Comparison of ENCODE assay signal across 19 cellular contexts in genomic region chr5:137828192-137828591, GRCh38. TPM values are rescaled to one million over a fixed set of nuclear protein-coding genes. Genes with fewer than 3 reads are reported as not detected.
DNase-seq lines count a peak whose midpoint lies in the region; ATAC-seq, FAIRE-seq and TF ChIP-seq lines count a peak whose summit lies in the region.
"Had no signal": no experiment of that assay in that cellular context is flagged by ENCODE, and none has a peak within 500 bp of the region (broad histone marks: within the 10 kb centered on the region; RNA-seq: fewer than 3 reads in every experiment).

No MANE protein-coding gene starts in this region.

- no peak for TF ChIP-seq EP300 in esophagus muscularis mucosa (IDR thresholded peaks at IDR 0.05)

- H3K9me3 ChIP-seq in esophagus muscularis mucosa (peaks cover 0 to 9% (median 0%) of the 10 kb centered on the region in 4 donors), psoas muscle (peaks cover 6% of the 10 kb centered on the region), body of pancreas (no peaks in the 10 kb centered on the region)
- H3K9me3 ChIP-seq: Caco-2 had no signal

- H3K27ac ChIP-seq in esophagus muscularis mucosa (replicated peaks in 1 of 4) (peak overlapping the region in 3 of 4 donors; percentile 0 to 13 (median 11)), psoas muscle (peak overlapping the region; percentile 94), body of pancreas (no peak overlapping the region)

- peaks cover 8 to 44% (median 32%) of the 10 kb centered on the region in 4 donors for H3K4me1 ChIP-seq in esophagus muscularis mucosa
- H3K4me1 ChIP-seq in psoas muscle: peaks cover 32% of the 10 kb centered on the region
- H3K4me1 ChIP-seq in body of pancreas: no peaks in the 10 kb centered on the region

- DNase-seq in esophagus muscularis mucosa (ENCODE audit: extremely low spot score) (no peak), left ventricle myocardium superior (no peak), psoas muscle (peak in 1 of 2 donors; percentile 60), HTR-8/SVneo (ENCODE audit: insufficient read length, low spot score) (no peak), body of pancreas (no peak), kidney glomerular epithelial cell (lab: John Stamatoyannopoulos, UW) (no peak), GM12891 (ENCODE audit: insufficient read length, low spot score) (no peak)
- DNase-seq: Caco-2; DMS153; H9; Kasumi-1; MV-4-11; NCI-H1417; NCI-H1930; NCI-H446; NK-92 treated with Interleukin-12 subunit alpha and Interleukin-12 subunit beta, amount 100 ng/mL, for 24 hours; SIG-M5 had no signal

- H3K4me3 ChIP-seq in esophagus muscularis mucosa (no peak overlapping the region), psoas muscle (peak overlapping the region; percentile 37), body of pancreas (no peak overlapping the region)

- TF ChIP-seq POLR2A in esophagus muscularis mucosa (IDR thresholded peaks at IDR 0.05; ENCODE audit: low read depth) (no peak), body of pancreas (IDR thresholded peaks at IDR 0.05) (no peak), GM12891 (IDR thresholded peaks at IDR 0.05; ENCODE audit: low read depth, low read length) (no peak)

- H3K27me3 ChIP-seq in esophagus muscularis mucosa (no peaks in the 10 kb centered on the region), psoas muscle (ENCODE audit: insufficient read depth in 3 of 3, low read length in 2 of 3) (no peaks in the 10 kb centered on the region), body of pancreas (no peaks in the 10 kb centered on the region)

- intact Hi-C loops in esophagus muscularis mucosa (cut with DNase I): no loop called here
- intact Hi-C loops in left ventricle myocardium superior (cut with micrococcal nuclease): no loop called here
- intact Hi-C loops in psoas muscle (cut with DNase I): loop anchor here (2.0 to 10.0 kb wide), 3 partner anchors 43 to 203 kb away; partner anchors contain the start of gene HNRNPA0 (in 1 of the 2)
- intact Hi-C loops in body of pancreas (cut with DNase I): no loop called here

- peak; percentile 86 for ATAC-seq in left ventricle myocardium superior
- peak; percentile 93 to 95 (median 95) for ATAC-seq in psoas muscle
- no peak for ATAC-seq in body of pancreas

- TF ChIP-seq CTCF in esophagus muscularis mucosa (IDR thresholded peaks at IDR 0.05): no peak
- no peak for TF ChIP-seq CTCF in psoas muscle (IDR thresholded peaks at IDR 0.05)
- no peak for TF ChIP-seq CTCF in body of pancreas (IDR thresholded peaks at IDR 0.05)

- H3K36me3 ChIP-seq in esophagus muscularis mucosa (no peaks in the 10 kb centered on the region), psoas muscle (ENCODE audit: insufficient read depth in 1 of 2, low read depth in 1 of 2) (no peaks in the 10 kb centered on the region), body of pancreas (replicated peaks in 1 of 2; ENCODE audit: insufficient read depth in 1 of 2, low read depth in 2 of 2) (no peaks in the 10 kb centered on the region)

- FAIRE-seq in HTR-8/SVneo (lab: Jason Lieb, UNC) (no peak), GM12891 (lab: Jason Lieb, UNC) (no peak)

- whole genome bisulfite sequencing in esophagus muscularis mucosa: 71% methylated on average over 3 of the region's 3 CpGs
- 22 to 39% (median 32%) methylated on average over 3 of the region's 3 CpGs for WGBS in psoas muscle, 3 donors
- 83 to 94% methylated on average over 3 of the region's 3 CpGs for WGBS in body of pancreas, 2 donors

TF ChIP-seq in GM12891, 5 proteins besides CTCF, POLR2A, EP300 and RAD21:
- no peak for TF ChIP-seq POLR2AphosphoS5 (IDR thresholded peaks at IDR 0.05; ENCODE audit: low read depth, low read length)
- no peak for TF ChIP-seq POU2F2 (IDR thresholded peaks at IDR 0.05; ENCODE audit: low read depth, low read length)
- no peak for TF ChIP-seq SPI1 (IDR thresholded peaks at IDR 0.05; ENCODE audit: low read depth, low read length)
- no peak for TF ChIP-seq PAX5 (IDR thresholded peaks at IDR 0.05; ENCODE audit: insufficient read depth, low read length, severe bottlenecking)
- no peak for TF ChIP-seq TAF1 (IDR thresholded peaks at IDR 0.05; ENCODE audit: low read depth, low read length)

RNA-seq across cellular contexts. Expression of gene MYOT, which starts 39.5 kb away (rescaled TPM):
- total RNA-seq in esophagus muscularis mucosa (10 to 100 TPM; 19.4 to 35.6 (median 30.0) TPM), left ventricle myocardium superior (8.7 TPM), psoas muscle (1,000 to 10,000 TPM in 2 of 4 donors, 100 to 1,000 TPM in 2; 319 to 1,288 (median 917) TPM), body of pancreas (1 to 10 TPM in 1 of 2 donors, under 1 TPM in 1; 0.33 to 1.0 TPM)
- 100 to 1,000 TPM in 2 of 3 donors, 10 to 100 TPM in 1; 94.2 to 983 (median 775) TPM for polyA plus RNA-seq in psoas muscle
- polyA plus RNA-seq in GM12891 (2012; ENCODE audit: low read depth, missing spikeins): 0.05 TPM
- total RNA-seq: Caco-2, H9, HT1080, OCI-LY7 had no signal

Comparison
In these comparisons a context has a peak if more than half of its experiments do, and no peak if none do; other contexts are left out.
1. H3K27ac ChIP-seq: peak in esophagus muscularis mucosa (3 of 4) and psoas muscle (single experiment); none in body of pancreas (0 of 4).
2. RNA of gene MYOT, which starts 39.5 kb away (total RNA-seq): 319 to 1,288 TPM in psoas muscle; 19.4 to 35.6 TPM in esophagus muscularis mucosa, 8.7 TPM in left ventricle myocardium superior (single experiment) and 0.33 to 1.0 TPM in body of pancreas; every median in the first group is over 4 times any median in the second.
3. intact Hi-C loops: an anchor here in psoas muscle (2.0 to 10.0 kb wide); none called in esophagus muscularis mucosa, left ventricle myocardium superior and body of pancreas.